Comparison of ENCODE assay signal across 9 cellular contexts in the genomic region with DNA sequence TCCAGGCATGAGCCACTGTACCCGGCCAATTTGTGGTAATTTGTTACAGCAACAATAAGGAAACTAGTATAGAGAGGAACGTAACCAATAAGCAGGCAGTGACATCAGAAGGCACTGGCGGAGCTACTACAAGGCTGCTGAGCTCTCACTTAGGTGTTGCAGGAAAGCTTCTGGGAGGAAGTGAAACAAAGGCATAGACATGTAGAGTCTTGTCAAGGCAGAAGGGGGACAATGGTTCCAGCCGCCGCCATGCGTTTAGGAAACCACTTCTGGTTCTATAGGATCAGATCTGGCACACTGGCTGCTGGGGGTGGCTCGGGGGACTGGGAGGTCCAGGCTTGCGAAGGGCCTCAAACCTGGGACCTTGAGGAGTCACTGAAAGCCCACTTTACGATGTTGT. TPM values are rescaled to one million over a fixed set of nuclear protein-coding genes. Genes with fewer than 3 reads are reported as not detected.
DNase-seq lines count a peak whose midpoint lies in the region; ATAC-seq and TF ChIP-seq lines count a peak whose summit lies in the region.
"Had no signal": no experiment of that assay in that cellular context is flagged by ENCODE, and none has a peak within 500 bp of the region (broad histone marks: within the 10 kb centered on the region; RNA-seq: fewer than 3 reads in every experiment).

No MANE protein-coding gene starts in this region.

- ATAC-seq in HG02840 (IDR thresholded peaks at IDR 0.05; ENCODE audit: low FRiP score, unreplicated experiment): peak; percentile 78
- ATAC-seq in naive thymus-derived CD4-positive, alpha-beta T cell: peak; percentile 47
- ATAC-seq: left ventricle myocardium superior had no signal

- H3K36me3 ChIP-seq in naive thymus-derived CD4-positive, alpha-beta T cell (ENCODE audit: control insufficient read depth in 2 of 3, insufficient read depth in 3 of 3, low read length in 3 of 3): no peaks in the 10 kb centered on the region
- H3K36me3 ChIP-seq in HAP-1 (replicated peaks): no peaks in the 10 kb centered on the region

- no peak overlapping the region for H3K27ac ChIP-seq in naive thymus-derived CD4-positive, alpha-beta T cell (ENCODE audit: low read depth, low read length)

- peak; percentile 97 for DNase-seq in MV-4-11 (lab: John Stamatoyannopoulos, UW)
- no peak for DNase-seq in naive thymus-derived CD4-positive, alpha-beta T cell
- DNase-seq in NCI-H526 (lab: John Stamatoyannopoulos, UW): no peak
- DNase-seq in pons (ENCODE audit: low spot score): no peak
- no peak for DNase-seq in HAP-1 (ENCODE audit: low spot score in 2 of 2)
- DNase-seq: left ventricle myocardium superior, NCI-H82 had no signal

- no peaks in the 10 kb centered on the region for H3K27me3 ChIP-seq in naive thymus-derived CD4-positive, alpha-beta T cell (ENCODE audit: control insufficient read depth in 2 of 2, insufficient read depth in 2 of 2, low read length in 2 of 2)
- no peaks in the 10 kb centered on the region for H3K27me3 ChIP-seq in HAP-1 (ENCODE audit: low read depth)

- intact Hi-C loops in naive thymus-derived CD4-positive, alpha-beta T cell (cut with micrococcal nuclease): no loop called here

- POLR2A ChIA-PET in naive thymus-derived CD4-positive, alpha-beta T cell (lab: Charles Lee): interaction anchor here (0.6 kb wide), 1 partner anchor 89 kb away, joined by 4 read pairs; no protein-coding TSS in a partner anchor

- H3K4me1 ChIP-seq in naive thymus-derived CD4-positive, alpha-beta T cell (ENCODE audit: control insufficient read depth in 2 of 2, insufficient read depth in 2 of 2, low read length in 2 of 2): no peaks in the 10 kb centered on the region
- no peaks in the 10 kb centered on the region for H3K4me1 ChIP-seq in HAP-1

- H3K4me3 Mint-ChIP-seq in naive thymus-derived CD4-positive, alpha-beta T cell: no peak overlapping the region

- no peaks in the 10 kb centered on the region for H3K4me1 Mint-ChIP-seq in naive thymus-derived CD4-positive, alpha-beta T cell

- H3K27me3 Mint-ChIP-seq in naive thymus-derived CD4-positive, alpha-beta T cell: no peaks in the 10 kb centered on the region

- no peaks in the 10 kb centered on the region for H3K9me3 ChIP-seq in naive thymus-derived CD4-positive, alpha-beta T cell (ENCODE audit: control insufficient read depth in 2 of 3, low read length in 3 of 3)
- H3K9me3 ChIP-seq in HAP-1: no peaks in the 10 kb centered on the region

- CTCF ChIA-PET in naive thymus-derived CD4-positive, alpha-beta T cell (lab: Charles Lee): no interaction called here

- in situ Hi-C loops in HAP-1 (cut with MboI; ENCODE audit: low sequenced_read_pairs): loop anchor here (25.0 kb wide), 1 partner anchor 941 kb away; a partner anchor contains a TSS

- no peak overlapping the region for H3K27ac Mint-ChIP-seq in naive thymus-derived CD4-positive, alpha-beta T cell

- H3K36me3 Mint-ChIP-seq in naive thymus-derived CD4-positive, alpha-beta T cell: no peaks in the 10 kb centered on the region

- peak; percentile 52 for TF ChIP-seq POLR2A in GM19193 (IDR thresholded peaks at IDR 0.05; ENCODE audit: extremely low read depth, insufficient read depth, insufficient read length)

- no peaks in the 10 kb centered on the region for H3K9me3 Mint-ChIP-seq in naive thymus-derived CD4-positive, alpha-beta T cell

- H3K4me3 ChIP-seq in naive thymus-derived CD4-positive, alpha-beta T cell (ENCODE audit: low read length): no peak overlapping the region
- H3K4me3 ChIP-seq in HAP-1: no peak overlapping the region

RNA-seq across cellular contexts. Expression of a gene that starts 9.4 kb away (rescaled TPM):
- total RNA-seq in naive thymus-derived CD4-positive, alpha-beta T cell: not detected
- polyA plus RNA-seq in naive thymus-derived CD4-positive, alpha-beta T cell: not detected
- total RNA-seq: left ventricle myocardium superior had no signal

RNA-seq across cellular contexts. Expression of a gene that starts 40.7 kb away (rescaled TPM):
- total RNA-seq in naive thymus-derived CD4-positive, alpha-beta T cell: 10 to 100 TPM in 1 of 5 experiments, 1 to 10 TPM in 4; 1.4 to 15.8 (median 2.0) TPM
- polyA plus RNA-seq in naive thymus-derived CD4-positive, alpha-beta T cell: under 1 TPM; 0.19 to 0.28 TPM
